9 cellular contexts compared by ENCODE assay signal in genomic region chr4:184382189-184382846, GRCh38.
DNase-seq lines count a peak whose midpoint lies in the region; ATAC-seq and TF ChIP-seq lines count a peak whose summit lies in the region.
"Had no signal": no experiment of that assay in that cellular context is flagged by ENCODE, and none has a peak within 500 bp of the region (broad histone marks: within the 10 kb centered on the region; RNA-seq: fewer than 3 reads in every experiment).

No MANE protein-coding gene starts in this region.

- H3K4me1 Mint-ChIP-seq in activated CD4-positive, alpha-beta memory T cell treated with anti-CD3 and anti-CD28 coated beads, Interleukin-2, amount 10 ng/mL, durations not matched to agents 7 days and 5 days, result peaks cover 64% of the 10 kb centered on the region
- peaks cover 44% of the 10 kb centered on the region for H3K4me1 Mint-ChIP-seq in nephron progenitor cell

- ATAC-seq in HG03378 (IDR thresholded peaks at IDR 0.05; ENCODE audit: unreplicated experiment), result peak; percentile 24
- no peak for ATAC-seq in HG03457 (IDR thresholded peaks at IDR 0.05; ENCODE audit: unreplicated experiment)
- ATAC-seq: HCT116 had no signal

- no peak for TF ChIP-seq CTCF in GM12864 (IDR thresholded peaks at IDR 0.05; ENCODE audit: low read depth, low read length, missing control alignments)
- no peak for TF ChIP-seq CTCF in nephron progenitor cell (IDR thresholded peaks at IDR 0.05)

- H3K9me3 Mint-ChIP-seq in activated CD4-positive, alpha-beta memory T cell treated with anti-CD3 and anti-CD28 coated beads, Interleukin-2, amount 10 ng/mL, durations not matched to agents 7 days and 5 days, result peaks cover 12% of the 10 kb centered on the region
- peaks cover 5% of the 10 kb centered on the region for H3K9me3 Mint-ChIP-seq in nephron progenitor cell

- no peaks in the 10 kb centered on the region for H3K27me3 Mint-ChIP-seq in activated CD4-positive, alpha-beta memory T cell treated with anti-CD3 and anti-CD28 coated beads, Interleukin-2, amount 10 ng/mL, durations not matched to agents 7 days and 5 days
- peaks cover 7% of the 10 kb centered on the region for H3K27me3 Mint-ChIP-seq in nephron progenitor cell (ENCODE audit: low read depth, poor library complexity)

- H3K4me3 Mint-ChIP-seq in activated CD4-positive, alpha-beta memory T cell treated with anti-CD3 and anti-CD28 coated beads, Interleukin-2, amount 10 ng/mL, durations not matched to agents 7 days and 5 days, result peak overlapping the region; percentile 12
- no peak overlapping the region for H3K4me3 Mint-ChIP-seq in nephron progenitor cell

- DNase-seq in GM12864 (ENCODE audit: low read depth), result no peak
- peak; percentile 26 for DNase-seq in activated CD4-positive, alpha-beta memory T cell treated with anti-CD3 and anti-CD28 coated beads, Interleukin-2, amount 10 ng/mL, durations not matched to agents 7 days and 5 days
- DNase-seq in nephron progenitor cell, result no peak
- DNase-seq in glomerular visceral epithelial cell (ENCODE audit: extremely low spot score), result no peak
- DNase-seq in NOMO-1 treated with dmso at 0.1 percent for 144 hours (lab: John Stamatoyannopoulos, UW; ENCODE audit: unreplicated experiment), result no peak
- DNase-seq in midbrain (lab: John Stamatoyannopoulos, UW), result no peak

- POLR2A ChIA-PET in activated CD4-positive, alpha-beta memory T cell treated with anti-CD3 and anti-CD28 coated beads, Interleukin-2, amount 10 ng/mL, durations not matched to agents 7 days and 5 days (lab: Charles Lee), result interaction anchor here (1.1 to 2.2 kb wide), 5 partner anchors 9 to 154 kb away, joined by 4 to 11 read pairs (median 4); partner anchors contain the start of gene IRF2

- peaks cover 65% of the 10 kb centered on the region for H3K36me3 Mint-ChIP-seq in activated CD4-positive, alpha-beta memory T cell treated with anti-CD3 and anti-CD28 coated beads, Interleukin-2, amount 10 ng/mL, durations not matched to agents 7 days and 5 days (ENCODE audit: low read depth)
- H3K36me3 Mint-ChIP-seq in nephron progenitor cell (ENCODE audit: low read depth), result peaks cover 5% of the 10 kb centered on the region

- H3K4me3 ChIP-seq in GM12864 (ENCODE audit: low read depth, low read length), result peak overlapping the region; percentile 3; the same call in 1 of the 2 replicates

- H3K27ac Mint-ChIP-seq in activated CD4-positive, alpha-beta memory T cell treated with anti-CD3 and anti-CD28 coated beads, Interleukin-2, amount 10 ng/mL, durations not matched to agents 7 days and 5 days, result peak overlapping the region; percentile 17
- peak overlapping the region; percentile 70 for H3K27ac Mint-ChIP-seq in nephron progenitor cell

- CTCF ChIA-PET in activated CD4-positive, alpha-beta memory T cell treated with anti-CD3 and anti-CD28 coated beads, Interleukin-2, amount 10 ng/mL, durations not matched to agents 7 days and 5 days (lab: Charles Lee), result interaction anchor here (1.1 kb wide), 1 partner anchor 39 kb away, joined by 4 read pairs; no protein-coding TSS in a partner anchor
